In genomic region chr17:71974051-71974450, GRCh38 we compare ENCODE assay signal across 21 cellular contexts.
"Had no signal": no experiment of that assay in that cellular context is flagged by ENCODE, and none has a peak within 500 bp of the region (broad histone marks: within the 10 kb centered on the region; RNA-seq: fewer than 3 reads in every experiment).

No MANE protein-coding gene starts in this region.

- H3K4me1 ChIP-seq: adrenal gland had no signal

- H3K27ac Mint-ChIP-seq: activated CD8-positive, alpha-beta T cell treated with anti-CD3 and anti-CD28 coated beads for 36 hours; activated naive CD8-positive, alpha-beta T cell treated with anti-CD3 and anti-CD28 coated beads, Interleukin-2, amount 10 ng/mL, durations not matched to agents 7 days and 5 days; T-cell had no signal

- H3K27ac ChIP-seq: adrenal gland, VCaP had no signal

- H3K36me3 ChIP-seq: adrenal gland, breast epithelium had no signal

- ATAC-seq: activated CD4-positive, CD25-positive, alpha-beta regulatory T cell treated with anti-CD3 and anti-CD28 coated beads, Interleukin-2, amount 50 U/mL, for 24 hours; activated CD8-positive, alpha-beta T cell treated with anti-CD3 and anti-CD28 coated beads for 36 hours; T-cell had no signal

- H3K9me3 ChIP-seq: adrenal gland, breast epithelium had no signal

- H3K4me3 ChIP-seq: adrenal gland had no signal

- H3K4me3 Mint-ChIP-seq: activated CD8-positive, alpha-beta T cell treated with anti-CD3 and anti-CD28 coated beads for 36 hours; activated naive CD8-positive, alpha-beta T cell treated with anti-CD3 and anti-CD28 coated beads, Interleukin-2, amount 10 ng/mL, durations not matched to agents 7 days and 5 days; T-cell had no signal

- H3K27me3 Mint-ChIP-seq: activated naive CD8-positive, alpha-beta T cell treated with anti-CD3 and anti-CD28 coated beads, Interleukin-2, amount 10 ng/mL, durations not matched to agents 7 days and 5 days; T-cell had no signal

- DNase-seq: activated CD4-positive, alpha-beta T cell treated with anti-CD3 and anti-CD28 coated beads for 4 hours; activated CD8-positive, alpha-beta memory T cell treated with anti-CD3 and anti-CD28 coated beads, Interleukin-2, amount 50 U/mL, for 4 hours; activated CD8-positive, alpha-beta T cell treated with anti-CD3 and anti-CD28 coated beads for 36 hours; activated naive CD4-positive, alpha-beta T cell treated with anti-CD3 and anti-CD28 coated beads, Interleukin-2, amount 50 U/mL, for 16 hours; activated naive CD8-positive, alpha-beta T cell treated with anti-CD3 and anti-CD28 coated beads, Interleukin-2, amount 10 ng/mL, durations not matched to agents 7 days and 5 days; activated T-cell treated with anti-CD3 and anti-CD28 coated beads, Interleukin-2, amount 50 U/mL, for 1 hour; adrenal gland; anterior cingulate cortex; caudate nucleus; MM.1S; NCI-H1105; NCI-H1436 treated with DMSO at 0.1 percent for 48 hours; NCI-H187; NCI-H2081; NCI-H446; NCI-H524; SHP77 treated with DMSO at 0.1 percent for 48 hours; T-cell had no signal

- H3K27me3 ChIP-seq: adrenal gland, breast epithelium had no signal

- H3K4me1 Mint-ChIP-seq: activated naive CD8-positive, alpha-beta T cell treated with anti-CD3 and anti-CD28 coated beads, Interleukin-2, amount 10 ng/mL, durations not matched to agents 7 days and 5 days; T-cell had no signal

- H3K36me3 Mint-ChIP-seq: activated naive CD8-positive, alpha-beta T cell treated with anti-CD3 and anti-CD28 coated beads, Interleukin-2, amount 10 ng/mL, durations not matched to agents 7 days and 5 days; T-cell had no signal
